Comparison of ENCODE assay signal across 8 cellular contexts in the genomic region with DNA sequence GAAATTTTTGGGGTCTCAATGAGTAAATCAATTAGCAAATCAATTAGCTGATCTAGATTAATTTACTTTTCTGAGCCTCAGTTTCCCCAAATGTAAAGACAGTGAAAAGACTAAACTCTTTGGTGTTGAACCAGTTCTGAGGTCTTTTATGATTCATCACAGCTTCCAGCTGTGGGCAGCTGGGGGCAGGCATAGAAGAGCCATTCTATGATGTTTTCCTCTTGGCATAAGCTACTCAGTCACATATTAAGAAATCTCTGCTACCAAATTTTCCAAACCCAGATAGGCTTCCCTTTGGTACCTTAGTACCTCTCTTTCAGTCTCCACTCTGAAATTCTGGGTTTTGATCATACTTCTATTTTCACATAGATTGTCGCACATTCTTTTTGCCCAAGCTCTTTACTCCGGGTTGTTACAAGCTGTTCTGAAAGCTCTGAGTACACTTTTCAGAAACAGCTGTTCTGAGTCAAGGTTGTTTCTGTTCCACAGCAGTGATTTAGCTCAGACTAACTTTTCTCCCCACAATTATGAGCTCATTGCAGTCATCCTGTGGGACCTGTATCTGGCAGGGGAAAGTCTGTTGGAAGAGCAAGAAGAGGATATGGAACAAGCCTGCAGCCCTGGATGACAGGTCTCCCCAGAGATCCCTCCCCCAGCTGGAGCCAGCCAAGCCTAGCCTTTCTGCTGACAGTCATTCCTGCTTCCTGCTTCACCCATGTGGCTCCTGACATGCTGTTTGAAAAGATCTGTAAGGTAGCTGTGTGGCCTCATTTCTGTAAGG.
DNase-seq lines count a peak whose midpoint lies in the region; ATAC-seq and TF ChIP-seq lines count a peak whose summit lies in the region.
"Had no signal": no experiment of that assay in that cellular context is flagged by ENCODE, and none has a peak within 500 bp of the region (broad histone marks: within the 10 kb centered on the region; RNA-seq: fewer than 3 reads in every experiment).

No MANE protein-coding gene starts in this region.

- DNase-seq in cardiac septum (ENCODE audit: low spot score): peak; percentile 78
- peak; percentile 6 for DNase-seq in thoracic aorta (ENCODE audit: low spot score)
- DNase-seq in GOT3 (lab: John Stamatoyannopoulos, UW): no peak
- no peak for DNase-seq in SIG-M5 treated with dmso at 0.1 percent for 504 hours (lab: John Stamatoyannopoulos, UW; ENCODE audit: unreplicated experiment)
- no peak for DNase-seq in NCI-H1092 (lab: John Stamatoyannopoulos, UW)
- DNase-seq: IMR-90 had no signal

- ATAC-seq in GM21360 (IDR thresholded peaks at IDR 0.05; ENCODE audit: unreplicated experiment): peak; percentile 72
- peak; percentile 57 for ATAC-seq in HG03520 (IDR thresholded peaks at IDR 0.05; ENCODE audit: unreplicated experiment)
- ATAC-seq in thoracic aorta (ENCODE audit: insufficient number of reproducible peaks, low FRiP score, low read depth): peak; percentile 33

- no peak overlapping the region for H3K4me3 ChIP-seq in thoracic aorta

- H3K27me3 ChIP-seq in thoracic aorta (replicated peaks; ENCODE audit: insufficient read depth): no peaks in the 10 kb centered on the region

- no peak overlapping the region for H3K27ac ChIP-seq in thoracic aorta

- no peaks in the 10 kb centered on the region for H3K9me3 ChIP-seq in thoracic aorta

- H3K36me3 ChIP-seq in thoracic aorta: no peaks in the 10 kb centered on the region

- no peak for TF ChIP-seq CTCF in thoracic aorta (IDR thresholded peaks at IDR 0.05)

- H3K4me1 ChIP-seq in thoracic aorta (ENCODE audit: control insufficient read depth in 1 of 2, low read depth in 2 of 2): peaks cover 0 to 6% of the 10 kb centered on the region in 2 donors

- intact Hi-C loops in cardiac septum (cut with DNase I): loop anchor here (5.0 kb wide), 1 partner anchor 283 kb away; no protein-coding TSS in a partner anchor

Comparison
In these comparisons a context has a peak if more than half of its experiments do, and no peak if none do; other contexts are left out.
1. DNase-seq: peak in cardiac septum (single experiment) and thoracic aorta (single experiment); none in GOT3 (single experiment), SIG-M5 treated with dmso at 0.1 percent for 504 hours (single experiment) and NCI-H1092 (single experiment).
2. Peak in every context shown above with its lines, with median percentiles within 50 percentile points of each other: ATAC-seq.